8 cellular contexts compared by ENCODE assay signal in the genomic region with DNA sequence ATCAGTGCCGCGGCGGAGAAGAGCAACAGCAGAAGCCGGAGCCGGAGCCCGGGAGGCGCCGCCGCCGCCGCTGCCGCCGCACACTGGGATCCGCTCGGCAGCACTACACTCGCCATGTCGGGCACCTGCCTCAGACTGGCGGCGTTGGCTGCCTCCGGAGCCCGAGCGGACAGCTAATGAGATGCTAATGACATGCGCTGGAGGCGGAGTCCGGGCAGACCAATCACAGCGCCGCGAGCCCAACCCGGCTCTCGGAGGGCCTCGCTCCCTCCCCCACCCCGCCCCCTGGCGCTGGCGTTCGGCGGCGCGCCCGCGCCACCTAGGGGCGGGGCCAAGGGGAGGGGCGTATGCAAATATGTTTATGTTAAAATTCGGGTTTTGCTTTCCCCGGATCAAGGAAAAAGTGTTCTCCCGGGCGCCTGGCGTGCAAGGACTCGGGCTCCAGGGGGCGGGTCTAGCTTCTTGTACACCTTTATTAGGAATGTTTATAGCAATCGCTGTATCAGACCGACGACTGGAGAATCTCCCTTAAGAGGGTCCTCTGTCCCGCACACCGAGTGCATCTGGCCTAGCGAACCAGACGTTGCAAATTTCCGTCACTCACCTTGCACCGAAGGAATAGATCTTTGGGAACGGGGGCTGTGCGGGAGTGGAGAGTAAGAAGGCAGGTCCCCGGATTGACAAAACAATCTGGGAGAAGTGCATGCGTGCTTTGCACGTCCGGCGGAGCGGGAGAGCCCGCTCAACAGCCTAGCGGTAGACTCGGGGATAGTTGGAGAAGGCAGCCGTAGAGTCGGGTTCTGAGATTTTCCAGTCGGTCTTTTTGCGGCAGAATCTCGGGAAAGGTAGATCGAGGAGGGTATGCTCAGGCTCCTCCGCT. TPM values are rescaled to one million over a fixed set of nuclear protein-coding genes. Genes with fewer than 3 reads are reported as not detected.
DNase-seq lines count a peak whose midpoint lies in the region; ATAC-seq and TF ChIP-seq lines count a peak whose summit lies in the region.

A gene (minus strand): TSS at position 137 of the 880 bp plus-strand sequence.

- intact Hi-C loops in aorta (cut with DNase I), result loop anchor here in 1 of 2 donors (5.0 kb wide), 1 partner anchor 193 kb away; no protein-coding TSS in a partner anchor

- H3K79me2 ChIP-seq in GM23338 (replicated peaks; ENCODE audit: insufficient read depth), result peaks cover 2% of the 10 kb centered on the region; the same call in 1 of the 2 replicates

- peaks cover 2% of the 10 kb centered on the region; the same call in 1 of the 2 replicates for H3F3A ChIP-seq in GM23338 (replicated peaks; ENCODE audit: low read depth)

- H4K20me1 ChIP-seq in GM23338 (replicated peaks; ENCODE audit: insufficient read depth), result peaks cover 20% of the 10 kb centered on the region; the same call in 1 of the 2 replicates

- H3K27ac Mint-ChIP-seq in GM23338, result peak within 1 kb of the TSS; percentile 91

- no peaks in the 10 kb centered on the region for H3K36me3 Mint-ChIP-seq in GM23338 (ENCODE audit: low read depth)

- peaks cover 30% of the 10 kb centered on the region for H3K4me1 ChIP-seq in GM23338 (ENCODE audit: insufficient read depth)
- H3K4me1 ChIP-seq in aorta (ENCODE audit: control insufficient read depth in 1 of 2, insufficient read depth in 2 of 2, low read length in 2 of 2), result no peaks in the 10 kb centered on the region

- peak; percentile 41 to 56; a peak in 3 of 4 replicates for TF ChIP-seq CTCF in GM23338 (conservative IDR thresholded peaks at IDR 0.05; ENCODE audit: low read depth in 2 of 2)
- peak; percentile 79 for TF ChIP-seq CTCF in brain microvascular endothelial cell (IDR thresholded peaks at IDR 0.05; ENCODE audit: low read depth, low read length, missing control alignments)

- peak within 1 kb of the TSS; percentile 92 for H3K4me3 Mint-ChIP-seq in GM23338

- 0 to 1% methylated on average over 73 to 76 of the region's 76 CpGs for WGBS in aorta, 2 donors

- H3K36me3 ChIP-seq in GM23338 (ENCODE audit: insufficient read depth) (no peaks in the 10 kb centered on the region), brain microvascular endothelial cell (replicated peaks) (no peaks in the 10 kb centered on the region), aorta (ENCODE audit: control insufficient read depth in 1 of 2, insufficient read depth in 2 of 2, low read length in 1 of 2) (no peaks in the 10 kb centered on the region)

- H2AFZ ChIP-seq in GM23338, result peak within 1 kb of the TSS; percentile 95

- in situ Hi-C loops in brain microvascular endothelial cell (cut with HindIII; ENCODE audit: low pct_ligation_motif_present, low sequenced_read_pairs), result no loop called here

- ATAC-seq in GM23338, result peak; percentile 82
- peak; percentile 94 for ATAC-seq in aorta (ENCODE audit: low FRiP score)

- peaks cover 15% of the 10 kb centered on the region for H3K27me3 Mint-ChIP-seq in GM23338 (ENCODE audit: insufficient read depth, low read depth, poor library complexity)

- H3K27me3 ChIP-seq in GM23338 (ENCODE audit: insufficient read depth) (peaks cover 79% of the 10 kb centered on the region), brain microvascular endothelial cell (replicated peaks) (peaks cover 46% of the 10 kb centered on the region), aorta (ENCODE audit: control insufficient read depth in 1 of 2, insufficient read depth in 2 of 2, low read length in 1 of 2) (no peaks in the 10 kb centered on the region)

- DNase-seq in COR-L47 (lab: John Stamatoyannopoulos, UW), result peak; percentile 98
- DNase-seq in GM23338 (ENCODE audit: low spot score), result peak; percentile 98
- peak; percentile 95 for DNase-seq in NCI-H1436 treated with DMSO at 0.1 percent for 48 hours (lab: John Stamatoyannopoulos, UW)
- DNase-seq in T1000 (lab: John Stamatoyannopoulos, UW), result peak; percentile 85
- peak; percentile 38 for DNase-seq in brain microvascular endothelial cell
- peak; percentile 75 for DNase-seq in iPS DF 4.7 (ENCODE audit: extremely low read depth, low spot score)
- peak; percentile 98 for DNase-seq in retina
- peak; percentile 95 to 97 for DNase-seq in aorta

- peak within 1 kb of the TSS; percentile 74 for H3K4me3 ChIP-seq in GM23338
- H3K4me3 ChIP-seq in brain microvascular endothelial cell (ENCODE audit: low read depth, low read length), result peak within 1 kb of the TSS; percentile 70
- peak within 1 kb of the TSS; percentile 57 to 63 for H3K4me3 ChIP-seq in aorta (ENCODE audit: low read length in 2 of 2)

- H3K9me2 ChIP-seq in GM23338 (ENCODE audit: insufficient read depth), result no peaks in the 10 kb centered on the region

- peak within 1 kb of the TSS; percentile 95 for H3K4me2 ChIP-seq in GM23338

- H3K27ac ChIP-seq in GM23338 (ENCODE audit: low read depth) (peak within 1 kb of the TSS; percentile 88; the same call in 1 of the 2 replicates), brain microvascular endothelial cell (no peak within 1 kb of the TSS), aorta (ENCODE audit: low read depth in 1 of 2, low read length in 2 of 2) (peak within 1 kb of the TSS in 1 of 2 donors; percentile 7)

- H3K9me3 Mint-ChIP-seq in GM23338, result no peaks in the 10 kb centered on the region

- no peaks in the 10 kb centered on the region for H3K9me3 ChIP-seq in aorta (ENCODE audit: control insufficient read depth, low read length)

- H3K4me1 Mint-ChIP-seq in GM23338, result peaks cover 7% of the 10 kb centered on the region; the same call in 2 of the 3 replicates

TF ChIP-seq in GM23338, 12 proteins besides CTCF, POLR2A, EP300 and RAD21:
- TF ChIP-seq STAT1 (IDR thresholded peaks at IDR 0.05; ENCODE audit: unreplicated experiment) (no peak), POLR2AphosphoS5 (IDR thresholded peaks at IDR 0.05; ENCODE audit: low read depth) (peak; percentile 94)
- TF ChIP-seq, protein P1, sequence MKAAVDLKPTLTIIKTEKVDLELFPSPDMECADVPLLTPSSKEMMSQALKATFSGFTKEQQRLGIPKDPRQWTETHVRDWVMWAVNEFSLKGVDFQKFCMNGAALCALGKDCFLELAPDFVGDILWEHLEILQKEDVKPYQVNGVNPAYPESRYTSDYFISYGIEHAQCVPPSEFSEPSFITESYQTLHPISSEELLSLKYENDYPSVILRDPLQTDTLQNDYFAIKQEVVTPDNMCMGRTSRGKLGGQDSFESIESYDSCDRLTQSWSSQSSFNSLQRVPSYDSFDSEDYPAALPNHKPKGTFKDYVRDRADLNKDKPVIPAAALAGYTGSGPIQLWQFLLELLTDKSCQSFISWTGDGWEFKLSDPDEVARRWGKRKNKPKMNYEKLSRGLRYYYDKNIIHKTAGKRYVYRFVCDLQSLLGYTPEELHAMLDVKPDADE (IDR thresholded peaks at IDR 0.05), result 0 out of 2 replicates have a peak, but pooled peaks have one; percentile 32

RNA-seq across cellular contexts. Expression of the gene that starts here (rescaled TPM):
- 18.0 and 26.1 TPM in 2 replicates for total RNA-seq in GM23338 (2014; rRNA removed; shearing (Covaris generic))
- polyA plus RNA-seq in GM23338 (2016; fragmentation: Nextera tagmentation; extraction: Ambion mirVana) (16.5 and 18.0 TPM in 2 replicates), aorta (1 to 10 TPM in 1 of 2 donors, under 1 TPM in 1; 0.26 to 3.8 TPM)
- total RNA-seq in aorta, result 1 to 10 TPM; 7.6 to 9.8 TPM

Comparison
In these comparisons a context has a peak if more than half of its experiments do, and no peak if none do; other contexts are left out.
1. DNase-seq: peak in every context shown above with its lines; median percentile 98 in COR-L47; 98 in GM23338; 98 in retina; 96 in aorta; 95 in NCI-H1436 treated with DMSO at 0.1 percent for 48 hours; 85 in T1000; 75 in iPS DF 4.7; 38 in brain microvascular endothelial cell.